ENCODE assay signal across 10 cellular contexts in the genomic region with DNA sequence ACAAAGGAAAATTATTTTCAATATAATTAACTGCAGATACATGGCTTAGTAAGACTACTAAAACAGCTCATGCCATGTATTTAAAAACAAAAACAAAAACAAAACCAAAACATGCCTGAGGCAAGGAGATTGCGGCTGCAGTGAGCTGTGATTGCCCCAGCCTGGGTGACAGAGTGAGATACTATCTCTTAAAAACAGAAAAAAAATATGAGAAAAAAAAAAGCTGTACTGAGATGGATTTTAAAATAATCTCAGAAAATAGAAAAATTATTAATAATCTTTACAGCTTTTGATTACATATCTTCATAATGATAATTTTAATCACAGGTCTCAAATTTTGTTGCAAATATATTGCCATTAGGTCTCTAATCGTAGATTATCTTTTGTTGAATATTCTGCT. TPM values are rescaled to one million over a fixed set of nuclear protein-coding genes. Genes with fewer than 3 reads are reported as not detected.
DNase-seq lines count a peak whose midpoint lies in the region; ATAC-seq, FAIRE-seq and TF ChIP-seq lines count a peak whose summit lies in the region.
"Had no signal": no experiment of that assay in that cellular context is flagged by ENCODE, and none has a peak within 500 bp of the region (broad histone marks: within the 10 kb centered on the region; RNA-seq: fewer than 3 reads in every experiment).

No MANE protein-coding gene starts in this region.

- no peaks in the 10 kb centered on the region for H4K20me1 ChIP-seq in Loucy (ENCODE audit: insufficient read depth, low read length, poor library complexity, severe bottlenecking)
- no peaks in the 10 kb centered on the region for H4K20me1 ChIP-seq in astrocyte (ENCODE audit: insufficient read depth, low read length)

- H3K27me3 Mint-ChIP-seq in astrocyte (ENCODE audit: low read depth, unreplicated experiment) (no peaks in the 10 kb centered on the region), nephron progenitor cell (ENCODE audit: low read depth, poor library complexity) (peaks cover 10% of the 10 kb centered on the region)

- intact Hi-C loops in upper lobe of right lung (cut with DNase I): no loop called here

- ATAC-seq in HG02678 (IDR thresholded peaks at IDR 0.05; ENCODE audit: unreplicated experiment) (no peak), upper lobe of right lung (no peak)

- no peak overlapping the region for H3K27ac ChIP-seq in astrocyte (ENCODE audit: low read depth, low read length)
- no peak overlapping the region for H3K27ac ChIP-seq in upper lobe of right lung
- H3K27ac ChIP-seq: upper lobe of left lung had no signal

- H3K4me2 ChIP-seq in Loucy (ENCODE audit: low read depth, low read length, poor library complexity, severe bottlenecking) (peak overlapping the region; percentile 76), astrocyte (ENCODE audit: low read length) (peak overlapping the region; percentile 74)

- FAIRE-seq in astrocyte (lab: Jason Lieb, UNC): no peak

- no peaks in the 10 kb centered on the region for H3K9me3 Mint-ChIP-seq in astrocyte (ENCODE audit: unreplicated experiment)
- H3K9me3 Mint-ChIP-seq in nephron progenitor cell: no peaks in the 10 kb centered on the region
- H3K9me3 Mint-ChIP-seq: nephron had no signal

- no peaks in the 10 kb centered on the region for H3K9me3 ChIP-seq in Loucy (ENCODE audit: insufficient read depth, low read depth, low read length)
- no peaks in the 10 kb centered on the region for H3K9me3 ChIP-seq in astrocyte (ENCODE audit: insufficient read depth, low read depth, low read length)
- H3K9me3 ChIP-seq in upper lobe of right lung: no peaks in the 10 kb centered on the region
- H3K9me3 ChIP-seq: upper lobe of left lung had no signal

- H2AFZ ChIP-seq in Loucy (ENCODE audit: low read length) (peak overlapping the region; percentile 99), astrocyte (ENCODE audit: low read depth, low read length) (peak overlapping the region; percentile 80)

- H3K4me1 Mint-ChIP-seq in astrocyte (ENCODE audit: low read depth, unreplicated experiment) (no peaks in the 10 kb centered on the region), nephron progenitor cell (peaks cover 7% of the 10 kb centered on the region)

- peaks cover 15% of the 10 kb centered on the region for H3K4me1 ChIP-seq in Loucy (ENCODE audit: insufficient read depth, low read length, poor library complexity, severe bottlenecking)
- H3K4me1 ChIP-seq in astrocyte (ENCODE audit: insufficient read depth, low read length): no peaks in the 10 kb centered on the region
- no peaks in the 10 kb centered on the region for H3K4me1 ChIP-seq in upper lobe of right lung

- no peak overlapping the region for H3K27ac Mint-ChIP-seq in astrocyte (ENCODE audit: unreplicated experiment)
- no peak overlapping the region for H3K27ac Mint-ChIP-seq in nephron progenitor cell
- H3K27ac Mint-ChIP-seq: nephron had no signal

- H3K79me2 ChIP-seq in Loucy (ENCODE audit: insufficient read depth, low read length) (no peaks in the 10 kb centered on the region), astrocyte (ENCODE audit: insufficient read depth, low read length) (no peaks in the 10 kb centered on the region)

- DNase-seq in NCI-H2171 treated with DMSO at 0.1 percent for 48 hours (lab: John Stamatoyannopoulos, UW) (peak; percentile 54), NCI-H2171 (lab: John Stamatoyannopoulos, UW) (no peak), astrocyte (ENCODE audit: low read depth) (no peak), nephron progenitor cell (no peak), NCI-H345 treated with DMSO at 0.1 percent for 48 hours (lab: John Stamatoyannopoulos, UW; ENCODE audit: unreplicated experiment) (no peak), upper lobe of right lung (no peak)

- H3K4me3 Mint-ChIP-seq in astrocyte (ENCODE audit: unreplicated experiment) (no peak overlapping the region), nephron progenitor cell (peak overlapping the region; percentile 58)
- H3K4me3 Mint-ChIP-seq: nephron had no signal

- H3K27me3 ChIP-seq in Loucy (ENCODE audit: insufficient read depth, low read length, poor library complexity, severe bottlenecking): no peaks in the 10 kb centered on the region
- no peaks in the 10 kb centered on the region for H3K27me3 ChIP-seq in astrocyte (ENCODE audit: insufficient read depth, low read length)
- H3K27me3 ChIP-seq in upper lobe of right lung: peaks cover 5% of the 10 kb centered on the region
- H3K27me3 ChIP-seq: upper lobe of left lung had no signal

- H3K4me3 ChIP-seq in Loucy (ENCODE audit: low read length, poor library complexity, severe bottlenecking) (peak overlapping the region; percentile 63), astrocyte (ENCODE audit: insufficient read depth, low read depth, low read length) (no peak overlapping the region), upper lobe of right lung (no peak overlapping the region)
- H3K4me3 ChIP-seq: upper lobe of left lung had no signal

- H3F3A ChIP-seq in Loucy (ENCODE audit: low read depth): no peaks in the 10 kb centered on the region

- H3K36me3 Mint-ChIP-seq in astrocyte (ENCODE audit: low read depth, unreplicated experiment) (no peaks in the 10 kb centered on the region), nephron progenitor cell (ENCODE audit: low read depth) (no peaks in the 10 kb centered on the region)

- H3K36me3 ChIP-seq in Loucy (ENCODE audit: insufficient read depth, low read length) (no peaks in the 10 kb centered on the region), astrocyte (ENCODE audit: insufficient read depth, low read length) (no peaks in the 10 kb centered on the region), upper lobe of right lung (no peaks in the 10 kb centered on the region)
- H3K36me3 ChIP-seq: upper lobe of left lung had no signal

- no peak for TF ChIP-seq CTCF in Loucy (conservative IDR thresholded peaks at IDR 0.05; ENCODE audit: low read length)
- TF ChIP-seq CTCF in astrocyte (IDR thresholded peaks at IDR 0.05; ENCODE audit: insufficient read depth, low read depth, low read length): no peak
- no peak for TF ChIP-seq CTCF in nephron progenitor cell (IDR thresholded peaks at IDR 0.05)
- TF ChIP-seq CTCF in upper lobe of right lung (IDR thresholded peaks at IDR 0.05): no peak

- H3K9me2 ChIP-seq in Loucy (replicated peaks; ENCODE audit: low read depth, low read length): no peaks in the 10 kb centered on the region

- no peak overlapping the region for H3K9ac ChIP-seq in Loucy (ENCODE audit: low read depth, low read length, poor library complexity, severe bottlenecking)
- H3K9ac ChIP-seq in astrocyte (ENCODE audit: low read length): peak overlapping the region; percentile 42

RNA-seq across cellular contexts. Expression of a gene that starts 24.0 kb away (rescaled TPM):
- total RNA-seq in astrocyte (2.5 and 4.0 TPM in 2 replicates), upper lobe of right lung (4.6 TPM)
